Comparison of ENCODE assay signal across 8 cellular contexts in the genomic region with DNA sequence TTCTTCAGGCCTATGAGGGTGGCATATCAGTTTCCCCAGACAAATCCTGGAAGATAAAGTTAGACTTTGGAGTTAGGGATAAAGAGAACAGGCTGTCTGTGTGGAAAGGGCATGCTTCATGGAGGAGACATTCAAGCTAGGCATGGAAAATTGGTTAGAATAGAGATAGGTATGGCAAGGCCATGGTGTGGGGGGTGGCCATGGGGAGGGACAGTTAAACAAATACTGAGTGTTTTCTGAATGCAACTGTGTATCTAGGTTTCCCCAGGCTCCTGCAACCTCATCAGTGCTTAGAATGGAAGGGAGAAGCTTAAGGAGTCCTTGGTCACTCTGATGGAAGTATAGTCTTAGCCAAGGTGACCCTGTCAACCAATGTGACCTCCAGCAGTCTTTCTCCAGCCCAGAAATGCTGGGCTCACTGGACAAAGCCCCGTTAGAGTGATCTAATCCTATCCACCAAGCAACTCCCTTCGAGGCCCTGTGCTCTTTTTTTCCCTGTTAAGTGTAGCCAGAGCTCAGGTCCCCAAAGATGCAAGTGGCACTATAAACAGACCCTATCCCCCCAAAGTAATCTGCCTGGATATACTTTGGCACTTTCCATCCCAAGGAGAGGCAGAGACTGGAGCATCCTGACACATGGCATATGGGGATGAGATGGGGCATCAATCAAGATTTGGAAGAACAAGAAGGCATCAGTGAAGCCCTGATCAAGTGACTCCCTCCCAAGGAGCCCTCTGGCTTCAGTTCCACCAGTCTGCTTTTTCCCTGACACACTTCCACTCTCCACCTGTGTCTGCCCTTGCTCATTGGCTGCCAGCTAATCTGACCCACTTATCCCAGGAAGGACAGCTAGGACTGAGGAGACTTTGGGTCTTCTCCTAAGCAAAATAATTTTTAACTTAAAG. TPM values are rescaled to one million over a fixed set of nuclear protein-coding genes. Genes with fewer than 3 reads are reported as not detected.
DNase-seq lines count a peak whose midpoint lies in the region; ATAC-seq and TF ChIP-seq lines count a peak whose summit lies in the region.

No MANE protein-coding gene starts in this region.

- peaks cover 38% of the 10 kb centered on the region for H3K4me1 Mint-ChIP-seq in activated CD4-positive, alpha-beta T cell treated with anti-CD3 and anti-CD28 coated beads, Interleukin-2, amount 10 ng/mL, durations not matched to agents 7 days and 5 days

- H3K27ac ChIP-seq in SJCRH30 = peak overlapping the region; percentile 86
- H3K27ac ChIP-seq in stomach = peak overlapping the region in 4 of 5 donors; percentile 56 to 73 (median 67)
- peak overlapping the region in 2 of 4 donors; percentile 8 to 15 for H3K27ac ChIP-seq in Peyer's patch

- POLR2A ChIA-PET in activated CD4-positive, alpha-beta T cell treated with anti-CD3 and anti-CD28 coated beads, Interleukin-2, amount 10 ng/mL, durations not matched to agents 7 days and 5 days (lab: Charles Lee) = interaction anchor here (1.0 kb wide), 1 partner anchor 9 kb away, joined by 6 read pairs; no protein-coding TSS in a partner anchor

- no peaks in the 10 kb centered on the region for H3K9me3 Mint-ChIP-seq in activated CD4-positive, alpha-beta T cell treated with anti-CD3 and anti-CD28 coated beads, Interleukin-2, amount 10 ng/mL, durations not matched to agents 7 days and 5 days

- TF ChIP-seq CTCF in epithelial cell of esophagus (IDR thresholded peaks at IDR 0.05; ENCODE audit: insufficient read depth, low read depth, low read length, missing control alignments) = no peak
- TF ChIP-seq CTCF in stomach (IDR thresholded peaks at IDR 0.05) = no peak
- no peak for TF ChIP-seq CTCF in Peyer's patch (IDR thresholded peaks at IDR 0.05)

- no peaks in the 10 kb centered on the region for H3K27me3 ChIP-seq in SJCRH30
- no peaks in the 10 kb centered on the region for H3K27me3 ChIP-seq in stomach
- no peaks in the 10 kb centered on the region for H3K27me3 ChIP-seq in Peyer's patch

- no peak for DNase-seq in activated CD4-positive, alpha-beta T cell treated with anti-CD3 and anti-CD28 coated beads, Interleukin-2, amount 10 ng/mL, durations not matched to agents 7 days and 5 days
- DNase-seq in activated CD4-positive, alpha-beta T cell treated with anti-CD3 and anti-CD28 coated beads for 48 hours = no peak
- DNase-seq in SJCRH30 (peak in 1 of 2 experiments; percentile 29), epithelial cell of esophagus (ENCODE audit: low read depth) (no peak), stomach (no peak), Peyer's patch (no peak), NCI-H1694 treated with DMSO at 0.1 percent for 48 hours (lab: John Stamatoyannopoulos, UW) (no peak)

- no peak for TF ChIP-seq EP300 in stomach (IDR thresholded peaks at IDR 0.05)

- H3K4me1 ChIP-seq in SJCRH30 (peaks cover 29% of the 10 kb centered on the region), stomach (peaks cover 16 to 37% (median 22%) of the 10 kb centered on the region in 4 donors), Peyer's patch (peaks cover 0 to 26% (median 0%) of the 10 kb centered on the region in 4 donors)

- WGBS in stomach, 5 donors = 83 to 100% (median 91%) methylated on average over 2 of the region's 2 CpGs

- ATAC-seq in HG02623 (IDR thresholded peaks at IDR 0.05; ENCODE audit: unreplicated experiment) = no peak

- no peaks in the 10 kb centered on the region for H3K9me3 ChIP-seq in SJCRH30 (replicated peaks)
- no peaks in the 10 kb centered on the region for H3K9me3 ChIP-seq in stomach
- no peaks in the 10 kb centered on the region for H3K9me3 ChIP-seq in Peyer's patch

- H3K36me3 ChIP-seq in SJCRH30 (peaks cover 25% of the 10 kb centered on the region; the same call in 1 of the 2 replicates), stomach (peaks cover 9 to 30% (median 23%) of the 10 kb centered on the region in 4 donors), Peyer's patch (peaks cover 0 to 12% (median 0%) of the 10 kb centered on the region in 3 donors)

- H3K4me3 Mint-ChIP-seq in activated CD4-positive, alpha-beta T cell treated with anti-CD3 and anti-CD28 coated beads, Interleukin-2, amount 10 ng/mL, durations not matched to agents 7 days and 5 days = peak overlapping the region; percentile 31

- TF ChIP-seq POLR2A in stomach (IDR thresholded peaks at IDR 0.05) = no peak
- TF ChIP-seq POLR2A in Peyer's patch (IDR thresholded peaks at IDR 0.05) = no peak

- peak overlapping the region; percentile 76 for H3K27ac Mint-ChIP-seq in activated CD4-positive, alpha-beta T cell treated with anti-CD3 and anti-CD28 coated beads, Interleukin-2, amount 10 ng/mL, durations not matched to agents 7 days and 5 days

- peaks cover 12% of the 10 kb centered on the region for H3K36me3 Mint-ChIP-seq in activated CD4-positive, alpha-beta T cell treated with anti-CD3 and anti-CD28 coated beads, Interleukin-2, amount 10 ng/mL, durations not matched to agents 7 days and 5 days (ENCODE audit: low read depth)

- intact Hi-C loops in stomach (cut with DNase I; ENCODE audit: low total_unique reads) = no loop called here

- peak overlapping the region; percentile 33 for H3K4me3 ChIP-seq in SJCRH30
- peak overlapping the region; percentile 16 for H3K4me3 ChIP-seq in epithelial cell of esophagus (ENCODE audit: low read length)
- peak overlapping the region in 1 of 4 donors; percentile 12 for H3K4me3 ChIP-seq in stomach
- no peak overlapping the region for H3K4me3 ChIP-seq in Peyer's patch

- no peaks in the 10 kb centered on the region for H3K27me3 Mint-ChIP-seq in activated CD4-positive, alpha-beta T cell treated with anti-CD3 and anti-CD28 coated beads, Interleukin-2, amount 10 ng/mL, durations not matched to agents 7 days and 5 days

- CTCF ChIA-PET in activated CD4-positive, alpha-beta T cell treated with anti-CD3 and anti-CD28 coated beads, Interleukin-2, amount 10 ng/mL, durations not matched to agents 7 days and 5 days (lab: Charles Lee) = interaction anchor here (0.5 to 6.5 kb wide), 2 partner anchors 11 to 25 kb away, joined by 3 to 38 read pairs; no protein-coding TSS in a partner anchor

RNA-seq across cellular contexts. Expression of gene PKM, which starts 5.6 kb away (rescaled TPM):
- 1,000 to 10,000 TPM; 1,098 to 1,149 TPM for total RNA-seq in activated CD4-positive, alpha-beta T cell treated with anti-CD3 and anti-CD28 coated beads, Interleukin-2, amount 10 ng/mL, durations not matched to agents 7 days and 5 days
- 1,855 and 1,858 TPM in 2 replicates for total RNA-seq in SJCRH30 (2014; rRNA removed; shearing (Covaris generic))
- total RNA-seq in stomach (100 to 1,000 TPM in 4 of 5 donors, 10 to 100 TPM in 1; 79.9 to 452 (median 274) TPM), Peyer's patch (100 to 1,000 TPM; 307 to 392 (median 318) TPM)
- 100 to 1,000 TPM; 150 to 332 (median 271) TPM for polyA plus RNA-seq in stomach

RNA-seq across cellular contexts. Expression of gene PARP6, which starts 35.7 kb away (rescaled TPM):
- 10 to 100 TPM; 62.9 to 69.2 TPM for total RNA-seq in activated CD4-positive, alpha-beta T cell treated with anti-CD3 and anti-CD28 coated beads, Interleukin-2, amount 10 ng/mL, durations not matched to agents 7 days and 5 days
- total RNA-seq in SJCRH30 (2014; rRNA removed; shearing (Covaris generic)) = 36.1 and 52.5 TPM in 2 replicates
- total RNA-seq in stomach = 100 to 1,000 TPM in 1 of 5 donors, 10 to 100 TPM in 4; 29.6 to 101 (median 58.4) TPM
- 10 to 100 TPM; 60.5 to 73.4 (median 66.7) TPM for polyA plus RNA-seq in stomach
- 10 to 100 TPM; 43.8 to 81.8 (median 71.4) TPM for total RNA-seq in Peyer's patch

RNA-seq across cellular contexts. Expression of gene GRAMD2A, which starts 39.0 kb away (rescaled TPM):
- total RNA-seq in activated CD4-positive, alpha-beta T cell treated with anti-CD3 and anti-CD28 coated beads, Interleukin-2, amount 10 ng/mL, durations not matched to agents 7 days and 5 days = not detected
- 0.35 TPM in 1 of 2 replicates, not detected in the other for total RNA-seq in SJCRH30 (2014; rRNA removed; shearing (Covaris generic))
- total RNA-seq in stomach (under 1 TPM in 2 of 5 donors, not detected in 3; 0.29 to 0.92 TPM), Peyer's patch (10 to 100 TPM in 3 of 4 donors, 1 to 10 TPM in 1; 3.3 to 27.8 (median 20.4) TPM)
- under 1 TPM in 2 of 3 donors, not detected in 1; 0.37 to 0.80 TPM for polyA plus RNA-seq in stomach

Comparison
In these comparisons a context has a peak if more than half of its experiments do, and no peak if none do; other contexts are left out.
1. H3K4me3 ChIP-seq: peak in SJCRH30 (single experiment) and epithelial cell of esophagus (single experiment); none in Peyer's patch (0 of 4).